ENCODE assay signal across 1 cellular context in the genomic region with DNA sequence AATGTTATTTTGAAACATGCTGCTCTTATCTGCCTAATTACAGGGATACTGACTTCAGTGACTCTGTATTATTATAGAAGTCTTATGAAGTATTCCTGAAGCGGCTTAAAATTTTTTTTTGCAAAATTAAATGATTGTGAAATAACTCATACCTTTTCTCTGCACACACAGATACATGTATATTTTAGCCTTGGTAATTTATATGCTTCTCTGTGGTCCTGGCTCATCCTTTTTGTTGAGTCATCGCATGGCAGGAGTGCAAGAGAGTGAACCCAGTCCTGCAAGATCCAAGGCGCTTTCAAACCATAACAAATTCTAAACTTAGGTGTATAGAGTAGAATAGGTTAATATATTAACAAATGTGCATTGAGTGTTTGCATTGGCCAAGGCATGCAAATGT.
TF ChIP-seq lines count a peak whose summit lies in the region.

No MANE protein-coding gene starts in this region.

TF ChIP-seq in HepG2, 621 proteins besides CTCF, POLR2A, EP300 and RAD21 (continued from another document):
- TF ChIP-seq, protein P1, sequence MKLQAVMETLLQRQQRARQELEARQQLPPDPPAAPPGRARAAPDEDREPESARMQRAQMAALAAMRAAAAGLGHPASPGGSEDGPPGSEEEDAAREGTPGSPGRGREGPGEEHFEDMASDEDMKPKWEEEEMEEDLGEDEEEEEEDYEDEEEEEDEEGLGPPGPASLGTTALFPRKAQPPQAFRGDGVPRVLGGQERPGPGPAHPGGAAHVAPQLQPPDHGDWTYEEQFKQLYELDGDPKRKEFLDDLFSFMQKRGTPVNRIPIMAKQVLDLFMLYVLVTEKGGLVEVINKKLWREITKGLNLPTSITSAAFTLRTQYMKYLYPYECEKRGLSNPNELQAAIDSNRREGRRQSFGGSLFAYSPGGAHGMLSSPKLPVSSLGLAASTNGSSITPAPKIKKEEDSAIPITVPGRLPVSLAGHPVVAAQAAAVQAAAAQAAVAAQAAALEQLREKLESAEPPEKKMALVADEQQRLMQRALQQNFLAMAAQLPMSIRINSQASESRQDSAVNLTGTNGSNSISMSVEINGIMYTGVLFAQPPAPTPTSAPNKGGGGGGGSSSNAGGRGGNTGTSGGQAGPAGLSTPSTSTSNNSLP (IDR thresholded peaks at IDR 0.05; ENCODE audit: low read depth, low read length), result no peak
- TF ChIP-seq ATRX (CRISPR knock-in tag; IDR thresholded peaks at IDR 0.05; ENCODE audit: borderline replicate concordance), result no peak
- TF ChIP-seq ZKSCAN8 (CRISPR knock-in tag; IDR thresholded peaks at IDR 0.05; ENCODE audit: borderline replicate concordance), result no peak
- TF ChIP-seq, protein P2, sequence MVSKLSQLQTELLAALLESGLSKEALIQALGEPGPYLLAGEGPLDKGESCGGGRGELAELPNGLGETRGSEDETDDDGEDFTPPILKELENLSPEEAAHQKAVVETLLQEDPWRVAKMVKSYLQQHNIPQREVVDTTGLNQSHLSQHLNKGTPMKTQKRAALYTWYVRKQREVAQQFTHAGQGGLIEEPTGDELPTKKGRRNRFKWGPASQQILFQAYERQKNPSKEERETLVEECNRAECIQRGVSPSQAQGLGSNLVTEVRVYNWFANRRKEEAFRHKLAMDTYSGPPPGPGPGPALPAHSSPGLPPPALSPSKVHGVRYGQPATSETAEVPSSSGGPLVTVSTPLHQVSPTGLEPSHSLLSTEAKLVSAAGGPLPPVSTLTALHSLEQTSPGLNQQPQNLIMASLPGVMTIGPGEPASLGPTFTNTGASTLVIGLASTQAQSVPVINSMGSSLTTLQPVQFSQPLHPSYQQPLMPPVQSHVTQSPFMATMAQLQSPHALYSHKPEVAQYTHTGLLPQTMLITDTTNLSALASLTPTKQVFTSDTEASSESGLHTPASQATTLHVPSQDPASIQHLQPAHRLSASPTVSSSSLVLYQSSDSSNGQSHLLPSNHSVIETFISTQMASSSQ (IDR thresholded peaks at IDR 0.05; ENCODE audit: low read depth), result no peak
- TF ChIP-seq, protein P2 (CRISPR knock-in tag; IDR thresholded peaks at IDR 0.05; ENCODE audit: borderline replicate concordance), result no peak
- no peak for TF ChIP-seq MEIS2 (CRISPR knock-in tag; IDR thresholded peaks at IDR 0.05)
- peak; percentile 83 for TF ChIP-seq NFE2L2 (IDR thresholded peaks at IDR 0.05; ENCODE audit: low read length)
- no peak for TF ChIP-seq JARID2 (CRISPR knock-in tag; IDR thresholded peaks at IDR 0.05; ENCODE audit: insufficient replicate concordance)
- TF ChIP-seq CREB1 (IDR thresholded peaks at IDR 0.05), result no peak
- peak; percentile 26; the same call in 1 of the 2 replicates for TF ChIP-seq CREB1 (CRISPR knock-in tag; IDR thresholded peaks at IDR 0.05)
- TF ChIP-seq U2AF1 (optimal IDR thresholded peaks at IDR 0.05; ENCODE audit: low read depth, low read length), result no peak
- no peak for TF ChIP-seq SPEN (CRISPR knock-in tag; IDR thresholded peaks at IDR 0.05; ENCODE audit: low read depth)
- TF ChIP-seq CCAR2 (optimal IDR thresholded peaks at IDR 0.05; ENCODE audit: low read depth, low read length), result no peak
- TF ChIP-seq, protein P3, sequence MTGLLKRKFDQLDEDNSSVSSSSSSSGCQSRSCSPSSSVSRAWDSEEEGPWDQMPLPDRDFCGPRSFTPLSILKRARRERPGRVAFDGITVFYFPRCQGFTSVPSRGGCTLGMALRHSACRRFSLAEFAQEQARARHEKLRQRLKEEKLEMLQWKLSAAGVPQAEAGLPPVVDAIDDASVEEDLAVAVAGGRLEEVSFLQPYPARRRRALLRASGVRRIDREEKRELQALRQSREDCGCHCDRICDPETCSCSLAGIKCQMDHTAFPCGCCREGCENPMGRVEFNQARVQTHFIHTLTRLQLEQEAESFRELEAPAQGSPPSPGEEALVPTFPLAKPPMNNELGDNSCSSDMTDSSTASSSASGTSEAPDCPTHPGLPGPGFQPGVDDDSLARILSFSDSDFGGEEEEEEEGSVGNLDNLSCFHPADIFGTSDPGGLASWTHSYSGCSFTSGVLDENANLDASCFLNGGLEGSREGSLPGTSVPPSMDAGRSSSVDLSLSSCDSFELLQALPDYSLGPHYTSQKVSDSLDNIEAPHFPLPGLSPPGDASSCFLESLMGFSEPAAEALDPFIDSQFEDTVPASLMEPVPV (CRISPR knock-in tag; IDR thresholded peaks at IDR 0.05), result no peak
- TF ChIP-seq MAFF (IDR thresholded peaks at IDR 0.05; ENCODE audit: low read depth, low read length), result peak; percentile 56
- TF ChIP-seq KDM4B (CRISPR knock-in tag; IDR thresholded peaks at IDR 0.05), result no peak
TF ChIP-seq in HepG2: peak in this region for 6.
